In the genomic region with DNA sequence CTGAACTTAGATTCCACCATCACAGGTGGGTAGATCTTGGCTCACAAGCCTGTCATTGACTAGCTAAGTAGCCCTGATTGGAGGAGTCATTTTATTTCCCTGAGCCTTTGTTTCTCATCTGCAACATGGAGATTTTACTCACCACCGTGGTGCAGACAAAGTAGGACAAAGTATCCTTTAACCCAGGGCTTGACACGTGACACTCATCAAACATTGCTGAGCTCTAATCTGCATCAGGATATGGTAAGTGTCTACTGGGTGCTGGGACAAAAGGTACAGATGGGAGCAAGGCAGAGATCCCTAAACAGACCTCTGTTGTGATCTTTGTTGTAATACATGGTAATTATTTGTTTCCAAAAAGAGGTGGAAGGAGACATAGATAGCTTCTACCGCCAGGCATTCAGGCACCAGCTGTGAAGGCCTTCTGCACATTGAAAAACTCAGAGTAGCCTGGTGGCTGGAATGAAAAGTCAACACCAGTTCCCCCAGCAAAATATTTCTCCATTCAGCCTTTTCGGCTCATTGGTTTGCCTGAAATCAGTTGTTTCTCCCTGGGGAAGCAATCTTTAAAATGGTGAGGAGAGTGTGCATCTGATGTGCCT, we compare ENCODE assay signal across 1 cellular context.
TF ChIP-seq lines count a peak whose summit lies in the region.

No MANE protein-coding gene starts in this region.

TF ChIP-seq in K562, 482 proteins besides CTCF, POLR2A, EP300 and RAD21:
- TF ChIP-seq, protein P1, sequence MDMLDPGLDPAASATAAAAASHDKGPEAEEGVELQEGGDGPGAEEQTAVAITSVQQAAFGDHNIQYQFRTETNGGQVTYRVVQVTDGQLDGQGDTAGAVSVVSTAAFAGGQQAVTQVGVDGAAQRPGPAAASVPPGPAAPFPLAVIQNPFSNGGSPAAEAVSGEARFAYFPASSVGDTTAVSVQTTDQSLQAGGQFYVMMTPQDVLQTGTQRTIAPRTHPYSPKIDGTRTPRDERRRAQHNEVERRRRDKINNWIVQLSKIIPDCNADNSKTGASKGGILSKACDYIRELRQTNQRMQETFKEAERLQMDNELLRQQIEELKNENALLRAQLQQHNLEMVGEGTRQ (CRISPR knock-in tag; IDR thresholded peaks at IDR 0.05): peak; percentile 28; the same call in 1 of the 2 replicates
- TF ChIP-seq XRCC4 (IDR thresholded peaks at IDR 0.05; ENCODE audit: extremely low read depth, insufficient read depth, insufficient read length): no peak
- no peak for TF ChIP-seq SP2 (IDR thresholded peaks at IDR 0.05; ENCODE audit: extremely low read depth, low read depth, low read length, poor library complexity, severe bottlenecking)
- TF ChIP-seq, protein P2, sequence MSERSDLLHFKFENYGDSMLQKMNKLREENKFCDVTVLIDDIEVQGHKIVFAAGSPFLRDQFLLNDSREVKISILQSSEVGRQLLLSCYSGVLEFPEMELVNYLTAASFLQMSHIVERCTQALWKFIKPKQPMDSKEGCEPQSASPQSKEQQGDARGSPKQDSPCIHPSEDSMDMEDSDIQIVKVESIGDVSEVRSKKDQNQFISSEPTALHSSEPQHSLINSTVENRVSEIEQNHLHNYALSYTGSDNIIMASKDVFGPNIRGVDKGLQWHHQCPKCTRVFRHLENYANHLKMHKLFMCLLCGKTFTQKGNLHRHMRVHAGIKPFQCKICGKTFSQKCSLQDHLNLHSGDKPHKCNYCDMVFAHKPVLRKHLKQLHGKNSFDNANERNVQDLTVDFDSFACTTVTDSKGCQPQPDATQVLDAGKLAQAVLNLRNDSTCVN (CRISPR knock-in tag; IDR thresholded peaks at IDR 0.05): no peak
- peak; percentile 41; the same call in 1 of the 2 replicates for TF ChIP-seq RAD51 (IDR thresholded peaks at IDR 0.05; ENCODE audit: borderline replicate concordance, low read depth)
- TF ChIP-seq, protein P3, sequence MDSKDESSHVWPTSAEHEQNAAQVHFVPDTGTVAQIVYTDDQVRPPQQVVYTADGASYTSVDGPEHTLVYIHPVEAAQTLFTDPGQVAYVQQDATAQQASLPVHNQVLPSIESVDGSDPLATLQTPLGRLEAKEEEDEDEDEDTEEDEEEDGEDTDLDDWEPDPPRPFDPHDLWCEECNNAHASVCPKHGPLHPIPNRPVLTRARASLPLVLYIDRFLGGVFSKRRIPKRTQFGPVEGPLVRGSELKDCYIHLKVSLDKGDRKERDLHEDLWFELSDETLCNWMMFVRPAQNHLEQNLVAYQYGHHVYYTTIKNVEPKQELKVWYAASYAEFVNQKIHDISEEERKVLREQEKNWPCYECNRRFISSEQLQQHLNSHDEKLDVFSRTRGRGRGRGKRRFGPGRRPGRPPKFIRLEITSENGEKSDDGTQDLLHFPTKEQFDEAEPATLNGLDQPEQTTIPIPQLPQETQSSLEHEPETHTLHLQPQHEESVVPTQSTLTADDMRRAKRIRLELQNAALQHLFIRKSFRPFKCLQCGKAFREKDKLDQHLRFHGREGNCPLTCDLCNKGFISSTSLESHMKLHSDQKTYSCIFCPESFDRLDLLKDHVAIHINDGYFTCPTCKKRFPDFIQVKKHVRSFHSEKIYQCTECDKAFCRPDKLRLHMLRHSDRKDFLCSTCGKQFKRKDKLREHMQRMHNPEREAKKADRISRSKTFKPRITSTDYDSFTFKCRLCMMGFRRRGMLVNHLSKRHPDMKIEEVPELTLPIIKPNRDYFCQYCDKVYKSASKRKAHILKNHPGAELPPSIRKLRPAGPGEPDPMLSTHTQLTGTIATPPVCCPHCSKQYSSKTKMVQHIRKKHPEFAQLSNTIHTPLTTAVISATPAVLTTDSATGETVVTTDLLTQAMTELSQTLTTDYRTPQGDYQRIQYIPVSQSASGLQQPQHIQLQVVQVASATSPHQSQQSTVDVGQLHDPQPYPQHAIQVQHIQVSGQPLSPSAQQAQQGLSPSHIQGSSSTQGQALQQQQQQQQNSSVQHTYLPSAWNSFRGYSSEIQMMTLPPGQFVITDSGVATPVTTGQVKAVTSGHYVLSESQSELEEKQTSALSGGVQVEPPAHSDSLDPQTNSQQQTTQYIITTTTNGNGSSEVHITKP (IDR thresholded peaks at IDR 0.05; ENCODE audit: partially characterized antibody): no peak
- TF ChIP-seq, protein P4, sequence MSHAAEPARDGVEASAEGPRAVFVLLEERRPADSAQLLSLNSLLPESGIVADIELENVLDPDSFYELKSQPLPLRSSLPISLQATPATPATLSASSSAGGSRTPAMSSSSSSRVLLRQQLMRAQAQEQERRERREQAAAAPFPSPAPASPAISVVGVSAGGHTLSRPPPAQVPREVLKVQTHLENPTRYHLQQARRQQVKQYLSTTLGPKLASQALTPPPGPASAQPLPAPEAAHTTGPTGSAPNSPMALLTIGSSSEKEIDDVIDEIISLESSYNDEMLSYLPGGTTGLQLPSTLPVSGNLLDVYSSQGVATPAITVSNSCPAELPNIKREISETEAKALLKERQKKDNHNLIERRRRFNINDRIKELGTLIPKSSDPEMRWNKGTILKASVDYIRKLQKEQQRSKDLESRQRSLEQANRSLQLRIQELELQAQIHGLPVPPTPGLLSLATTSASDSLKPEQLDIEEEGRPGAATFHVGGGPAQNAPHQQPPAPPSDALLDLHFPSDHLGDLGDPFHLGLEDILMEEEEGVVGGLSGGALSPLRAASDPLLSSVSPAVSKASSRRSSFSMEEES (CRISPR knock-in tag; IDR thresholded peaks at IDR 0.05): peak; percentile 57
